ENCODE assay signal across 8 cellular contexts in the genomic region with DNA sequence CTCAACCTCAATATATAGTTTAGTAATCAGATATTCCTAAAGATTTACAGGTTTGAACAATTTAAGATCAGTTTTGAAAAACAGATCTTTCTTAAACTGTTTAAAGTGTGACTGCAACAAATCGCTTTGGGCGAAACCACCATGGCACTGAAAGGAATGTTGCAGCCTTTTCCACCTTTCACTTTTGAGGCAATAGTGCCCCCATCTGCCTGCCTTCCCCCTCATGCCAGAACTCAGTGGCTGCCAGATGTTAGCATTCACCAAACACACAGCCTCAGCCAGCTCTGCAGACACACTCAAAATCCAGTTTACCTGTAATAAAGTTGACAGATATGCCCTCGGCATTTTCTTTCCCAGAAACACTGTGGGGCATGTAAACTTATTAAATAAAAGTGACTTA. TPM values are rescaled to one million over a fixed set of nuclear protein-coding genes. Genes with fewer than 3 reads are reported as not detected.
DNase-seq lines count a peak whose midpoint lies in the region; ATAC-seq, FAIRE-seq and TF ChIP-seq lines count a peak whose summit lies in the region.

No MANE protein-coding gene starts in this region.

- peak; percentile 70 for FAIRE-seq in A549 (lab: Jason Lieb, UNC)

- H3K4me1 Mint-ChIP-seq in type B pancreatic cell (ENCODE audit: unreplicated experiment), result peaks cover 25% of the 10 kb centered on the region

- H3K4me2 ChIP-seq in A549, result no peak overlapping the region

- TF ChIP-seq EP300 in A549 (IDR thresholded peaks at IDR 0.05), result no peak

- H3K27ac ChIP-seq in A549 (no peak overlapping the region), SK-N-MC (no peak overlapping the region)

- H3K9ac ChIP-seq in SK-N-MC (ENCODE audit: insufficient read length), result no peak overlapping the region

- no peaks in the 10 kb centered on the region for H3K9me3 Mint-ChIP-seq in type B pancreatic cell

- CTCF ChIA-PET in A549 (lab: Yijun Ruan, JAX), result interaction anchor here (0.8 to 3.2 kb wide), 7 partner anchors 15 to 520 kb away, joined by 3 to 13 read pairs (median 11); no protein-coding TSS in a partner anchor

- peaks cover 10% of the 10 kb centered on the region; the same call in 1 of the 3 replicates for H3K4me1 ChIP-seq in A549

- H3K9me3 ChIP-seq in A549 (no peaks in the 10 kb centered on the region), SK-N-MC (ENCODE audit: low read depth, low read length) (no peaks in the 10 kb centered on the region)

- H3K36me3 Mint-ChIP-seq in type B pancreatic cell, result peaks cover 13% of the 10 kb centered on the region

- peak; percentile 72 to 76 for TF ChIP-seq RAD21 in A549 (conservative IDR thresholded peaks at IDR 0.05 in 1 of 2, IDR thresholded peaks at IDR 0.05 in 1 of 2)

- H3K4me3 ChIP-seq in A549, result no peak overlapping the region
- no peak overlapping the region for H3K4me3 ChIP-seq in GM12865 (ENCODE audit: low read depth, low read length)
- no peak overlapping the region; the same call in 1 of the 2 replicates for H3K4me3 ChIP-seq in SK-N-MC

- POLR2A ChIA-PET in A549 (lab: Yijun Ruan, JAX), result no interaction called here

- H3K27me3 Mint-ChIP-seq in type B pancreatic cell, result no peaks in the 10 kb centered on the region

- TF ChIP-seq POLR2A in A549 (IDR thresholded peaks at IDR 0.05; ENCODE audit: low read length), result no peak

- no peak overlapping the region for H3K27ac Mint-ChIP-seq in type B pancreatic cell

- ATAC-seq in A549, result no peak
- ATAC-seq in left cardiac atrium, result no peak
- ATAC-seq in GM19324 (IDR thresholded peaks at IDR 0.05; ENCODE audit: low FRiP score, unreplicated experiment), result no peak
- no peak for ATAC-seq in HG03025 (IDR thresholded peaks at IDR 0.05; ENCODE audit: low FRiP score, unreplicated experiment)

- TF ChIP-seq CTCF in A549 (IDR thresholded peaks at IDR 0.05) (peak; percentile 50), GM12865 (IDR thresholded peaks at IDR 0.05; ENCODE audit: insufficient read depth, low read depth, low read length, missing control alignments) (peak; percentile 42), type B pancreatic cell (conservative IDR thresholded peaks at IDR 0.05) (peak; percentile 54)

- intact Hi-C loops in left cardiac atrium (cut with DNase I), result loop anchor here (2.0 to 10.0 kb wide), 3 partner anchors 15 to 458 kb away; no protein-coding TSS in a partner anchor

- no peak overlapping the region for H3K4me3 Mint-ChIP-seq in type B pancreatic cell

- WGBS in A549 (ENCODE audit: missing lambda C conversion rate), result 76% methylated on average over 3 of the region's 3 CpGs

- DNase-seq in A549 (ENCODE audit: low read depth in 1 of 2, low spot score in 1 of 2) (peak in 1 of 2 experiments; percentile 34), GM12865 (ENCODE audit: low read depth) (peak; percentile 37), SK-N-MC (ENCODE audit: low read depth, low spot score) (peak; percentile 37), left cardiac atrium (peak; percentile 48), type B pancreatic cell (ENCODE audit: extremely low spot score, unreplicated experiment) (no peak), NCI-H128 (lab: John Stamatoyannopoulos, UW; ENCODE audit: unreplicated experiment) (no peak)

- no peaks in the 10 kb centered on the region for H3K36me3 ChIP-seq in SK-N-MC (ENCODE audit: insufficient read depth, low read length)

TF ChIP-seq in A549, 52 proteins besides CTCF, POLR2A, EP300 and RAD21:
- TF ChIP-seq HOXA7 (CRISPR knock-in tag; IDR thresholded peaks at IDR 0.05) (no peak), SMC3 (IDR thresholded peaks at IDR 0.05) (peak; percentile 54; the same call in 2 of the 3 replicates)

RNA-seq across cellular contexts. Expression of a gene that starts 3.3 kb away (rescaled TPM):
- polyA plus RNA-seq in A549 (2011; rRNA removed) (3.8 TPM in 2 replicates), A549 (2017; fragmentation: RNase III; extraction: RNeasy Plus Mini Kit Qiagen cat#74134 plus additional on column Dnase treatment) (5.4 to 6.0 TPM (median 6.0 TPM) in 3 replicates)
- polyA plus RNA-seq in A549 (2012; cell fraction: cytosol; rRNA removed), result 4.8 and 5.6 TPM in 2 replicates
- polyA plus RNA-seq in A549 (2012; cell fraction: nucleus; rRNA removed), result 12.3 and 18.5 TPM in 2 replicates
- 5.5 and 5.9 TPM in 2 replicates for polyA minus RNA-seq in A549 (2011; rRNA and poly(A)+ RNA removed)
- total RNA-seq in left cardiac atrium (10 to 100 TPM in 1 of 2 donors, 1 to 10 TPM in 1; 7.8 to 11.5 TPM), type B pancreatic cell (ENCODE audit: low replicate concordance) (11.8 and 16.9 TPM in 2 replicates)

Comparison
In these comparisons a context has a peak if more than half of its experiments do, and no peak if none do; other contexts are left out.
1. DNase-seq: peak in GM12865 (single experiment), SK-N-MC (single experiment) and left cardiac atrium (single experiment); none in type B pancreatic cell (single experiment) and NCI-H128 (single experiment).
2. Peak in every context shown above with its lines, with median percentiles within 50 percentile points of each other: CTCF ChIP-seq.